Comparison of ENCODE assay signal across 8 cellular contexts in the genomic region with DNA sequence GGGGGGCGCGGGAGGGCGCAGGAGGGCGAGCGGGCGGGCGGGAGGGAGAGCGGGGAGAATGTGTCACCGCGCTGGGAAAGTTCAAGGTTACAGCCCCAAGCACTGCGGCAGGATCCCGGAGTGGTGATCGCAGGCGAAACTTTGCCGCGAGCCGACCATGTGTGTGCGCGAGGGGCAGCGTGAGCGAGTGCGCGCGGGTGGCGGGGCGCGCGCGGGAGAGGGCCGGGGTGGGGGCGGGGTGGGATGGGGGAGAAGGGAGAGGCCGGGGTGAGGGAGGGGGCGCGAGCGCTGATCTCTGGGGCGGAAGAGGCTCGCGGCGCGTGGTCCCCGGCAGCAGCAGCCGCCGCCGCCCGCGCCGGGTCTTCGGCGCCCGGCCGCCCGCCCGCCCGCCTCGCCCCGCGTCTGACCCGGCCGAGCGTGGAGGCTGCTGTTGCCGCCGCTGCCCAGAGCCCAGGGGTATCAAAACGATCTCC. TPM values are rescaled to one million over a fixed set of nuclear protein-coding genes. Genes with fewer than 3 reads are reported as not detected.
DNase-seq lines count a peak whose midpoint lies in the region; ATAC-seq, FAIRE-seq and TF ChIP-seq lines count a peak whose summit lies in the region.

A gene (minus strand): TSS at position 191 of the 473 bp plus-strand sequence. CDS start 630 bp downstream, outside the sequence.

- H3K79me2 ChIP-seq in H1 (ENCODE audit: control insufficient read depth in 1 of 2, insufficient read depth in 2 of 2, low read length in 2 of 2) = peaks cover 0 to 37% of the 10 kb centered on the region in 2 experiments; a peak in 3 of 4 replicates

- no peak within 1 kb of the TSS for H3K14ac ChIP-seq in H1 (ENCODE audit: insufficient read length)

- no peak for TF ChIP-seq EP300 in H1 (IDR thresholded peaks at IDR 0.05; ENCODE audit: borderline replicate concordance in 1 of 2, low read depth in 2 of 2, low read length in 2 of 2)

- peak within 1 kb of the TSS; percentile 95 for H4K8ac ChIP-seq in H1 (ENCODE audit: extremely low read depth, insufficient read depth, low read length)

- H2BK20ac ChIP-seq in H1 (ENCODE audit: low read length) = no peak within 1 kb of the TSS

- TF ChIP-seq CTCF in 22Rv1 (IDR thresholded peaks at IDR 0.05) (no peak), GM13977 (IDR thresholded peaks at IDR 0.05; ENCODE audit: extremely low read depth, insufficient read depth, missing control alignments) (no peak), RWPE1 (conservative IDR thresholded peaks at IDR 0.05; ENCODE audit: low read depth) (no peak), H1 (IDR thresholded peaks at IDR 0.05; ENCODE audit: control extremely low read depth in 1 of 3, insufficient read depth in 1 of 3, low read depth in 1 of 3, low read length in 3 of 3) (no peak), thoracic aorta (IDR thresholded peaks at IDR 0.05) (no peak)

- H3K9me3 ChIP-seq in H1 (ENCODE audit: insufficient read depth in 2 of 2, low read depth in 1 of 2, low read length in 1 of 2) = no peaks in the 10 kb centered on the region
- H3K9me3 ChIP-seq in thoracic aorta = no peaks in the 10 kb centered on the region

- peak within 1 kb of the TSS; percentile 83 to 90 for H3K4me2 ChIP-seq in H1 (ENCODE audit: insufficient read depth in 1 of 2, low read depth in 2 of 2, low read length in 2 of 2)

- H3K36me3 ChIP-seq in H1 (ENCODE audit: control insufficient read depth in 2 of 4, insufficient read depth in 4 of 4, low read length in 3 of 4) = no peaks in the 10 kb centered on the region
- no peaks in the 10 kb centered on the region for H3K36me3 ChIP-seq in thoracic aorta

- H3K4ac ChIP-seq in H1 (replicated peaks; ENCODE audit: insufficient read length, low read depth, low read length) = peak within 1 kb of the TSS; percentile 62

- TF ChIP-seq POLR2A in H1 (IDR thresholded peaks at IDR 0.05; ENCODE audit: control extremely low read depth in 1 of 2, low read depth in 2 of 2, low read length in 2 of 2) = peak; percentile 41 to 55; a peak in 2 of 3 replicates

- peaks cover 12% of the 10 kb centered on the region for H3K23me2 ChIP-seq in H1 (ENCODE audit: low read depth, low read length)

- H2BK12ac ChIP-seq in H1 (ENCODE audit: low read depth, low read length) = peak within 1 kb of the TSS; percentile 64; the same call in 1 of the 2 replicates

- CTCF ChIA-PET in RWPE1 (lab: Yijun Ruan, JAX) = interaction anchor here (0.7 kb wide), 1 partner anchor 112 kb away, joined by 3 read pairs; no protein-coding TSS in a partner anchor
- CTCF ChIA-PET in H1 (lab: Charles Lee; ENCODE audit: partially characterized antibody) = interaction anchor here (0.7 to 0.9 kb wide), 2 partner anchors 33 kb away, joined by 3 read pairs; no protein-coding TSS in a partner anchor

- peak within 1 kb of the TSS; percentile 75 for H3K18ac ChIP-seq in H1 (ENCODE audit: extremely low read depth, low read length)

- H3K27me3 ChIP-seq in H1 (replicated peaks in 1 of 4; ENCODE audit: control insufficient read depth in 3 of 4, extremely low read depth in 1 of 4, insufficient read depth in 3 of 4, low read length in 3 of 4) = peaks cover 0 to 8% (median 0%) of the 10 kb centered on the region in 4 experiments; a peak in 3 of 7 replicates
- no peaks in the 10 kb centered on the region for H3K27me3 ChIP-seq in thoracic aorta (replicated peaks; ENCODE audit: insufficient read depth)

- no peak within 1 kb of the TSS; the same call in 1 of the 2 replicates for H2BK15ac ChIP-seq in H1 (ENCODE audit: low read length)

- no peaks in the 10 kb centered on the region for H3K79me1 ChIP-seq in H1 (ENCODE audit: low read depth, low read length)

- DNase-seq in GM13977 (ENCODE audit: low spot score) = peak; percentile 38
- DNase-seq in RWPE1 (ENCODE audit: low spot score) = no peak
- peak in 1 of 2 experiments; percentile 60 for DNase-seq in H1 (ENCODE audit: low read depth in 1 of 2, low spot score in 2 of 2)
- peak; percentile 47 for DNase-seq in medulla oblongata (ENCODE audit: extremely low spot score)
- DNase-seq in thoracic aorta (ENCODE audit: low spot score) = no peak

- no peak for FAIRE-seq in H1 (lab: Jason Lieb, UNC)

- no peak within 1 kb of the TSS for H3K23ac ChIP-seq in H1 (ENCODE audit: insufficient read length)

- peak within 1 kb of the TSS; percentile 67 for H4K5ac ChIP-seq in H1 (ENCODE audit: insufficient read length, low read depth, low read length)

- peak within 1 kb of the TSS; percentile 96 for H3K27ac ChIP-seq in 22Rv1
- H3K27ac ChIP-seq in RWPE1 = peak within 1 kb of the TSS; percentile 100
- H3K27ac ChIP-seq in H1 (ENCODE audit: low read depth, low read length) = peak within 1 kb of the TSS; percentile 81; the same call in 1 of the 2 replicates
- peak within 1 kb of the TSS; percentile 92 to 98 for H3K27ac ChIP-seq in thoracic aorta

- in situ Hi-C loops in GM13977 (cut with MboI; ENCODE audit: low pct_unique_long_range_greater_than_20kb, low sequenced_read_pairs, unreplicated experiment) = no loop called here

- H2BK120ac ChIP-seq in H1 (replicated peaks; ENCODE audit: low read depth, low read length) = peak within 1 kb of the TSS; percentile 39

- H2AFZ ChIP-seq in H1 (ENCODE audit: low read length) = peak within 1 kb of the TSS; percentile 96; the same call in 1 of the 2 replicates

- ATAC-seq in thoracic aorta (ENCODE audit: insufficient number of reproducible peaks, low FRiP score, low read depth) (no peak), HG02678 (IDR thresholded peaks at IDR 0.05; ENCODE audit: unreplicated experiment) (no peak), HG03354 (IDR thresholded peaks at IDR 0.05; ENCODE audit: poor library complexity, severe bottlenecking, unreplicated experiment) (no peak)

- WGBS in H1 (ENCODE audit: extremely low coverage in 1 of 2, insufficient coverage in 1 of 2, insufficient read length in 1 of 2, insufficient replicate concordance in 2 of 2, low coverage in 1 of 2, low lambda C conversion rate in 2 of 2, missing lambda C conversion rate in 1 of 2), 2 experiments = 3% methylated on average over 16 of the region's 63 CpGs; no CpG with 5 or more reads in 1 of the 2 experiments

- peak within 1 kb of the TSS; percentile 71; the same call in 1 of the 2 replicates for H2BK5ac ChIP-seq in H1 (ENCODE audit: low read depth, low read length)

- peak within 1 kb of the TSS; percentile 81 for H3K56ac ChIP-seq in H1 (replicated peaks; ENCODE audit: insufficient read length, low read depth, low read length)

- H4K91ac ChIP-seq in H1 (replicated peaks; ENCODE audit: insufficient read length, low read length) = peak within 1 kb of the TSS; percentile 72

- H3K4me1 ChIP-seq in H1 (replicated peaks in 1 of 4; ENCODE audit: control insufficient read depth in 3 of 4, insufficient read depth in 4 of 4, low read length in 3 of 4) (peaks cover 10 to 14% (median 13%) of the 10 kb centered on the region in 4 experiments; a peak in 5 of 7 replicates), thoracic aorta (ENCODE audit: control insufficient read depth in 1 of 2, low read depth in 2 of 2) (peaks cover 9 to 26% of the 10 kb centered on the region in 2 donors)

- peak within 1 kb of the TSS; percentile 74 to 90 (median 82) for H3K9ac ChIP-seq in H1 (replicated peaks in 1 of 4; ENCODE audit: extremely low read depth in 1 of 4, low read depth in 3 of 4, low read length in 3 of 4)

- H4K20me1 ChIP-seq in H1 (replicated peaks in 1 of 2; ENCODE audit: control insufficient read depth in 1 of 2, insufficient read depth in 2 of 2, low read length in 2 of 2) = no peaks in the 10 kb centered on the region

- H3K4me3 ChIP-seq in H1 (ENCODE audit: extremely low read depth in 1 of 4, insufficient read depth in 2 of 4, low read depth in 3 of 4, low read length in 4 of 4) (peak within 1 kb of the TSS; percentile 69 to 85 (median 79)), thoracic aorta (peak within 1 kb of the TSS; percentile 81)

- H2AK5ac ChIP-seq in H1 (ENCODE audit: low read depth, low read length) = no peak within 1 kb of the TSS

- POLR2A ChIA-PET in RWPE1 (lab: Yijun Ruan, JAX; ENCODE audit: low non-redundant PET) = interaction anchor here (0.7 to 0.9 kb wide), 3 partner anchors 27 to 102 kb away, joined by 3 read pairs; no protein-coding TSS in a partner anchor
- POLR2A ChIA-PET in H1 (lab: Charles Lee; ENCODE audit: partially characterized antibody) = interaction anchor here (0.8 to 2.6 kb wide), 5 partner anchors 10 to 115 kb away, joined by 3 to 20 read pairs (median 3); no protein-coding TSS in a partner anchor

- TF ChIP-seq RAD21 in H1 (IDR thresholded peaks at IDR 0.05 in 1 of 2, conservative IDR thresholded peaks at IDR 0.05 in 1 of 2; ENCODE audit: low read depth in 2 of 2, low read length in 2 of 2) = no peak

TF ChIP-seq in H1, 55 proteins besides CTCF, POLR2A, EP300 and RAD21:
- TF ChIP-seq YY1 (IDR thresholded peaks at IDR 0.05; ENCODE audit: low read depth, low read length) = no peak
- 0 out of 2 replicates have a peak, but pooled peaks have one; percentile 23 for TF ChIP-seq PHF8 (conservative IDR thresholded peaks at IDR 0.05; ENCODE audit: low read depth, low read length)
- TF ChIP-seq TAF1 (IDR thresholded peaks at IDR 0.05; ENCODE audit: low read depth, low read length) = peak; percentile 42; the same call in 1 of the 2 replicates
- TF ChIP-seq SIN3A (conservative IDR thresholded peaks at IDR 0.05 in 1 of 2, IDR thresholded peaks at IDR 0.05 in 1 of 2; ENCODE audit: low read depth in 1 of 2, low read length in 2 of 2) = 0 out of 4 replicates have a peak, but pooled peaks of 1 of the 2 experiments have one; percentile 26
- TF ChIP-seq POLR2AphosphoS5 (IDR thresholded peaks at IDR 0.05; ENCODE audit: low read depth, low read length) = peak; percentile 37

RNA-seq across cellular contexts. Expression of the gene that starts here (rescaled TPM):
- 11.6 and 13.1 TPM in 2 replicates for total RNA-seq in H1 (2021; fragmentation: NEBNext Ultra II Directional; extraction: Animal tissue kit (Norgen Biotek cat#: 25700))
- 2.1 and 2.6 TPM in 2 replicates for polyA plus RNA-seq in H1 (2011; rRNA removed)
- 2.1 TPM for polyA plus RNA-seq in H1 (2011; cell fraction: cytosol; rRNA removed)
- 14.2 TPM for polyA plus RNA-seq in H1 (2011; cell fraction: nucleus; rRNA removed)
- polyA plus RNA-seq in H1 (2012, experiment 1 of 2) = 3.8 to 6.3 TPM (median 4.5 TPM) in 4 replicates
- polyA plus RNA-seq in H1 (2012, experiment 2 of 2) = 0.62 TPM
- polyA plus RNA-seq in H1 (2013, experiment 1 of 2) = 5.5 TPM
- 4.7 TPM for polyA plus RNA-seq in H1 (2013, experiment 2 of 2)
- polyA minus RNA-seq in H1 (2011; rRNA and poly(A)+ RNA removed) = 25.7 and 40.9 TPM in 2 replicates
- polyA minus RNA-seq in H1 (2011; cell fraction: cytosol; rRNA and poly(A)+ RNA removed) = 4.4 TPM
- 54.6 TPM for polyA minus RNA-seq in H1 (2011; cell fraction: nucleus; rRNA and poly(A)+ RNA removed)
- total RNA-seq in thoracic aorta = 100 to 1,000 TPM in 1 of 2 donors, 10 to 100 TPM in 1; 54.8 to 114 TPM

Comparison
In these comparisons a context has a peak if more than half of its experiments do, and no peak if none do; other contexts are left out.
1. DNase-seq: peak in GM13977 (single experiment) and medulla oblongata (single experiment); none in RWPE1 (single experiment) and thoracic aorta (single experiment).
2. Peak in every context shown above with its lines, with median percentiles within 50 percentile points of each other: H3K27ac ChIP-seq.